In the genomic region with DNA sequence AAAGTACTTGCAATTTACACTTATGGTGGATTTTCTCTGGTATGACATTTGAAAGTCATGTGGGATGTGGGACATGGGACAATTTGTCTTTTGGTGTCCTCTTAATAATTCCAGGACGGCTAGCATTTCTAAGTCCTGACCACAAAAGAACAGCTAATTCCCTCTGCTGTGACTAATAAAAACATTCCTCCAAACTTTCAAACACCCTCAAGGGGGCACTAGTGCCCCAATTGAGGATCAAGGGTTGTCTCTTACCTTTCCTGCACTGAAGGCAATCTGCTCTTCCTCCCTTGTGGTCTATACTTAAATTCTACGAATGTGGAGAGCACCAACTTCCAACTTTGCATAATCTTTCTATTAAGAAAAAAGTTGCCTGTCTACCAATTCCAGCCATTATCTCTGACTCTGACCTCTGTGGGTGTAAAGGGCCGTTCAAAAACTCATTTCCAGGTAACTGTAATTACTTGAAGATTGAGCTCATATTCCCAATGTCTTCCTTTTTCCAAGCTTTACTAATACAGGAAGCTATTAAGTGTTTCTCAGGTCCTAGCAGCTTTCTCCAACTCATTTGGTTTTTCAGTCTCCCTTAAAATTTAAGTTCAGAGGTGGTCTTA, we compare ENCODE assay signal across 8 cellular contexts.
A peak's percentile ranks its signal among the peaks of the same experiment; 100 is the strongest.
DNase-seq lines count a peak whose midpoint lies in the region; ATAC-seq and TF ChIP-seq lines count a peak whose summit lies in the region.

No MANE protein-coding gene starts in this region.

- H3K4me3 ChIP-seq in GM12864 (ENCODE audit: low read depth, low read length) (no peak overlapping the region), colonic mucosa (no peak overlapping the region), tibial nerve (no peak overlapping the region)

- H3K4me3 Mint-ChIP-seq in memory B cell: no peak overlapping the region

- H3K36me3 Mint-ChIP-seq in memory B cell: peaks cover 2% of the 10 kb centered on the region

- in situ Hi-C loops in KBM-7 (cut with MboI; ENCODE audit: low pct_unique_long_range_greater_than_20kb, low sequenced_read_pairs): no loop called here

- intact Hi-C loops in colonic mucosa (cut with DNase I): loop anchor here (2.0 kb wide), 1 partner anchor 56 kb away; no protein-coding TSS in a partner anchor

- H3K9me3 ChIP-seq in colonic mucosa (no peaks in the 10 kb centered on the region), tibial nerve (peaks cover 0 to 8% (median 2%) of the 10 kb centered on the region in 4 donors)

- H3K27ac ChIP-seq in colonic mucosa (peak overlapping the region; percentile 57), tibial nerve (no peak overlapping the region)

- H3K27me3 Mint-ChIP-seq in memory B cell: no peaks in the 10 kb centered on the region

- peaks cover 5% of the 10 kb centered on the region for H3K9me3 Mint-ChIP-seq in memory B cell

- TF ChIP-seq EP300 in tibial nerve (IDR thresholded peaks at IDR 0.05): no peak

- no peaks in the 10 kb centered on the region for H3K27me3 ChIP-seq in colonic mucosa
- no peaks in the 10 kb centered on the region for H3K27me3 ChIP-seq in tibial nerve

- peak; percentile 33 for DNase-seq in GM12864 (ENCODE audit: low read depth)
- peak; percentile 79 for DNase-seq in KBM-7
- peak; percentile 12 for DNase-seq in T-helper 9 cell
- DNase-seq in colonic mucosa: peak; percentile 71
- peak; percentile 41 to 54 for DNase-seq in memory B cell (ENCODE audit: low spot score in 2 of 2)
- DNase-seq in tibial nerve (ENCODE audit: low spot score in 2 of 2): peak in 1 of 2 donors; percentile 18
- no peak for DNase-seq in SHP77 treated with DMSO at 0.1 percent for 48 hours (lab: John Stamatoyannopoulos, UW)

- TF ChIP-seq CTCF in GM12864 (IDR thresholded peaks at IDR 0.05; ENCODE audit: low read depth, low read length, missing control alignments) (peak; percentile 61), colonic mucosa (IDR thresholded peaks at IDR 0.05) (peak; percentile 50), tibial nerve (IDR thresholded peaks at IDR 0.05) (peak in 4 of 5 experiments; percentile 8 to 53 (median 40))

- ATAC-seq in GM21737 (IDR thresholded peaks at IDR 0.05; ENCODE audit: unreplicated experiment): peak; percentile 66
- peak; percentile 89 for ATAC-seq in memory B cell (ENCODE audit: low read depth)

- no peak overlapping the region for H3K27ac Mint-ChIP-seq in memory B cell

- 35 to 41% methylated on average over 3 of the region's 3 CpGs for WGBS in tibial nerve, 2 donors

- H3K4me1 ChIP-seq in colonic mucosa (peaks cover 8% of the 10 kb centered on the region), tibial nerve (peaks cover 0 to 4% (median 0%) of the 10 kb centered on the region in 4 donors)

- peaks cover 9% of the 10 kb centered on the region for H3K4me1 Mint-ChIP-seq in memory B cell

- H3K9ac ChIP-seq in colonic mucosa (ENCODE audit: low read depth in 2 of 2, low read length in 2 of 2): no peak overlapping the region

- H3K36me3 ChIP-seq in colonic mucosa: no peaks in the 10 kb centered on the region
- no peaks in the 10 kb centered on the region for H3K36me3 ChIP-seq in tibial nerve

- TF ChIP-seq POLR2A in tibial nerve (IDR thresholded peaks at IDR 0.05): no peak
